In genomic region chr6:5536644-5537043, GRCh38 we compare ENCODE assay signal across 28 cellular contexts.
"Had no signal": no experiment of that assay in that cellular context is flagged by ENCODE, and none has a peak within 500 bp of the region (broad histone marks: within the 10 kb centered on the region; RNA-seq: fewer than 3 reads in every experiment).

No MANE protein-coding gene starts in this region.

- H3K9me3 ChIP-seq: left ventricle myocardium inferior, mucosa of descending colon, pancreas, prostate gland, stomach, testis, thyroid gland, transverse colon, upper lobe of left lung, vagina had no signal

- H3K4me3 ChIP-seq: left ventricle myocardium inferior, lung, mucosa of descending colon, pancreas, prostate gland, skin epidermis, stomach, testis, thyroid gland, transverse colon, upper lobe of left lung, vagina had no signal

- H3K27me3 ChIP-seq: pancreas, stomach, testis, thyroid gland, transverse colon, upper lobe of left lung, vagina had no signal

- H3K27ac ChIP-seq: left ventricle myocardium inferior, pancreas, prostate gland, stomach, testis, thyroid gland, transverse colon, upper lobe of left lung, vagina had no signal

- ATAC-seq: mucosa of descending colon; naive thymus-derived CD4-positive, alpha-beta T cell; natural killer cell treated with Interleukin-12 subunit alpha and Interleukin-12 subunit beta and Interleukin-15 and Interleukin-18, amount 100 ng/mL, for 72 hours; pancreas; right cardiac atrium; sciatic nerve; stimulated activated naive B cell treated with anti-CD40 and anti-IgM and Interleukin-4, amounts not matched to agents 10 μg/mL and 1 μg/mL and 100 μg/mL, for 72 hours; stimulated activated naive CD8-positive, alpha-beta T cell treated with anti-CD3 and anti-CD28 coated beads, Interleukin-15, Interleukin-2, amounts not matched to agents 100 U/mL and 50 U/mL, for 24 hours had no signal

- H3K36me3 ChIP-seq: left ventricle myocardium inferior, pancreas, prostate gland, stomach, thyroid gland, transverse colon, upper lobe of left lung, vagina had no signal

- H3K4me1 ChIP-seq: left ventricle myocardium inferior, pancreas, prostate gland, testis, thyroid gland, upper lobe of left lung, vagina had no signal

- DNase-seq: hypothalamus; immature natural killer cell; left ventricle myocardium inferior; midbrain; mucosa of descending colon; naive thymus-derived CD4-positive, alpha-beta T cell; nucleus accumbens; pancreas; posterior cingulate gyrus; retina; right cardiac atrium; stimulated activated CD4-positive, alpha-beta T cell treated with anti-CD3 and anti-CD28 coated beads, Interleukin-12 subunit alpha, Interleukin-12 subunit beta, amount 100 ng/mL, for 4 hours; stimulated activated CD4-positive, alpha-beta T cell treated with anti-CD3 and anti-CD28 coated beads, Interleukin-15, amount 100 ng/mL, for 24 hours; stimulated activated CD4-positive, alpha-beta T cell treated with anti-CD3 and anti-CD28 coated beads, Interleukin-2, amount 100 ng/mL, for 24 hours; stimulated activated CD4-positive, alpha-beta T cell treated with anti-CD3 and anti-CD28 coated beads, Interleukin-4, amount 100 ng/mL, for 1 hour; stimulated activated naive B cell treated with anti-CD40 and anti-IgM and Interleukin-4, amounts not matched to agents 10 μg/mL and 1 μg/mL and 100 μg/mL, for 72 hours; stimulated activated naive CD8-positive, alpha-beta T cell treated with anti-CD3 and anti-CD28 coated beads, Interleukin-15, Interleukin-2, amounts not matched to agents 100 U/mL and 50 U/mL, for 24 hours; stomach; testis; thyroid gland; transverse colon had no signal
